In the genomic region with DNA sequence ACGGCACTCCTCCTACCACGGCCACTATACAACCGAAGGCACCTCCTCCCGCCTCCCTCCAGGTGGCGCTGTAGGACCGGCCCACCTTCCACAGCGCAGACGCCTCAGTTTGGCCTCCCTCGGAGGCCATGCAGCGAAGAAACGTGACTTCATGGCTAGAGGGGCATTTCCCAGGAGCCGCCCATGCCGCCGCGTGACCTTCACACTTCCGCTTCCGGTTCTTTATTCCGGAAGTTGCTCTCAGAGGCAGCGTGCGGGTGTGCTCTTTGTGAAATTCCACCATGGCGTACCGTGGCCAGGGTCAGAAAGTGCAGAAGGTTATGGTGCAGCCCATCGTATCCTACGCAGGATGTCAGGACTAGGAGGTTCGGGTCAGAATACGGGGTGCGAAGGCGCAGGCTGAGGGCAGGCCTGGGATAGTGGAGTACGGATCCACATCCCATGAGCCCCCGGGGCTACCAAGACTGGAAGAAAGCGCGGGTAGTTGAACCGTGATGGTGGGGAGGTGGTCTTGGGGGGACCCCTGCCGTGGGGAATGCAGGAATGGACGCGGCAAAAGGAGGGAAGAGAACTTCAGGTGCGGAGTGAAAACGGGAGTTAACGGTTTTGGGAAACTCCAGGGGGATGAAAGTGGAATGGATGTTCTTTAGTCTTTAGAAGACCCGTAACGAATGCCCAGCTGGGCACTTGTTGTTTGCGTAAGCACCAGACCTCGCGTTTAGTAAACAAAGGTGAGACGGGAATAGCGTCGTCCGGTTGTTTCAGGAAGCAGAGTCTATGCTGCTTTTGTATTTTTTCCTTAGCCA, we compare ENCODE assay signal across 1 cellular context.
TF ChIP-seq lines count a peak whose summit lies in the region.

TSS of gene SNRPE (plus strand) at position 221 of the 806 bp plus-strand sequence. CDS start at position 282, 61 bp downstream.

TF ChIP-seq in SK-N-SH, 30 proteins besides CTCF, POLR2A, EP300 and RAD21 (continued from another document):
- TF ChIP-seq ZBTB33 (IDR thresholded peaks at IDR 0.05; ENCODE audit: borderline replicate concordance, low read depth) (peak; percentile 35; the same call in 1 of the 2 replicates), ELF1 (IDR thresholded peaks at IDR 0.05) (peak; percentile 96), PBX3 (IDR thresholded peaks at IDR 0.05) (no peak), GATA2 (CRISPR knock-in tag; IDR thresholded peaks at IDR 0.05) (no peak), RXRA (IDR thresholded peaks at IDR 0.05; ENCODE audit: borderline replicate concordance, low read depth) (peak; percentile 22; the same call in 1 of the 2 replicates), GABPA (IDR thresholded peaks at IDR 0.05; ENCODE audit: low read depth) (peak; percentile 100), SMC3 (IDR thresholded peaks at IDR 0.05; ENCODE audit: low read depth, low read length) (peak; percentile 92), POLR2AphosphoS5 (IDR thresholded peaks at IDR 0.05; ENCODE audit: low read depth, low read length) (peak; percentile 82), NFIC (IDR thresholded peaks at IDR 0.05; ENCODE audit: borderline replicate concordance) (no peak), CHD2 (IDR thresholded peaks at IDR 0.05; ENCODE audit: low read length, partially characterized antibody) (peak; percentile 93), TCF12 (IDR thresholded peaks at IDR 0.05) (peak; percentile 55), FOXJ3 (CRISPR knock-in tag; IDR thresholded peaks at IDR 0.05) (peak; percentile 47)
- TF ChIP-seq, protein P1, sequence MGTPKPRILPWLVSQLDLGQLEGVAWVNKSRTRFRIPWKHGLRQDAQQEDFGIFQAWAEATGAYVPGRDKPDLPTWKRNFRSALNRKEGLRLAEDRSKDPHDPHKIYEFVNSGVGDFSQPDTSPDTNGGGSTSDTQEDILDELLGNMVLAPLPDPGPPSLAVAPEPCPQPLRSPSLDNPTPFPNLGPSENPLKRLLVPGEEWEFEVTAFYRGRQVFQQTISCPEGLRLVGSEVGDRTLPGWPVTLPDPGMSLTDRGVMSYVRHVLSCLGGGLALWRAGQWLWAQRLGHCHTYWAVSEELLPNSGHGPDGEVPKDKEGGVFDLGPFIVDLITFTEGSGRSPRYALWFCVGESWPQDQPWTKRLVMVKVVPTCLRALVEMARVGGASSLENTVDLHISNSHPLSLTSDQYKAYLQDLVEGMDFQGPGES (IDR thresholded peaks at IDR 0.05; ENCODE audit: low read depth, low read length): no peak
